Comparison of ENCODE assay signal across 8 cellular contexts in genomic region chr1:99264201-99265021, GRCh38. TPM values are rescaled to one million over a fixed set of nuclear protein-coding genes. Genes with fewer than 3 reads are reported as not detected.
A peak's percentile ranks its signal among the peaks of the same experiment; 100 is the strongest.
DNase-seq lines count a peak whose midpoint lies in the region; ATAC-seq, FAIRE-seq and TF ChIP-seq lines count a peak whose summit lies in the region.

PLPPR4 (plus strand) TSS chr1:99264492; CDS start chr1:99264594, 102 bp downstream.

- peaks cover 51% of the 10 kb centered on the region for H3K27me3 Mint-ChIP-seq in chondrocyte (ENCODE audit: low read depth)

- H3K79me2 ChIP-seq in keratinocyte (ENCODE audit: control insufficient read depth, insufficient read depth, low read length): no peaks in the 10 kb centered on the region
- H3K79me2 ChIP-seq in smooth muscle cell (ENCODE audit: low read depth): no peaks in the 10 kb centered on the region

- no peaks in the 10 kb centered on the region for H3K9me1 ChIP-seq in keratinocyte (ENCODE audit: control insufficient read depth, extremely low read depth, insufficient read depth, low read length)

- no peak within 1 kb of the TSS for H3K27ac ChIP-seq in keratinocyte (ENCODE audit: control insufficient read depth, insufficient read depth, low read length)
- no peak within 1 kb of the TSS for H3K27ac ChIP-seq in smooth muscle cell (ENCODE audit: low read depth)

- H3K27ac Mint-ChIP-seq in chondrocyte (ENCODE audit: unreplicated experiment): no peak within 1 kb of the TSS

- peak; percentile 22 for DNase-seq in GM12891 (ENCODE audit: insufficient read length, low spot score)
- peak; percentile 30 for DNase-seq in NCI-H510A (lab: John Stamatoyannopoulos, UW)
- peak; percentile 91 for DNase-seq in chondrocyte (ENCODE audit: low spot score)
- DNase-seq in keratinocyte (ENCODE audit: low read depth, low spot score): no peak
- DNase-seq in smooth muscle cell (lab: John Stamatoyannopoulos, UW; ENCODE audit: unreplicated experiment): peak; percentile 29
- no peak for DNase-seq in NK-92 (lab: John Stamatoyannopoulos, UW; ENCODE audit: unreplicated experiment)
- no peak for DNase-seq in GM10266 (ENCODE audit: extremely low spot score)

- H3K4me1 Mint-ChIP-seq in chondrocyte (ENCODE audit: low read depth): peaks cover 12% of the 10 kb centered on the region

- H3K9me3 ChIP-seq in keratinocyte (ENCODE audit: control insufficient read depth, low read depth, low read length) (no peaks in the 10 kb centered on the region), smooth muscle cell (replicated peaks; ENCODE audit: low read depth) (no peaks in the 10 kb centered on the region)

- TF ChIP-seq CTCF in chondrocyte (IDR thresholded peaks at IDR 0.05) (no peak), keratinocyte (optimal IDR thresholded peaks at IDR 0.05 in 1 of 3, IDR thresholded peaks at IDR 0.05 in 1 of 3, conservative IDR thresholded peaks at IDR 0.05 in 1 of 3; ENCODE audit: extremely low read depth in 1 of 3, insufficient read depth in 2 of 3, low read length in 3 of 3) (no peak), smooth muscle cell (IDR thresholded peaks at IDR 0.05; ENCODE audit: borderline replicate concordance, insufficient read depth, poor library complexity, severe bottlenecking) (no peak), GM10266 (IDR thresholded peaks at IDR 0.05; ENCODE audit: control insufficient read depth, insufficient read depth, low read depth, missing control alignments) (no peak)

- H2AFZ ChIP-seq in keratinocyte (ENCODE audit: control insufficient read depth, low read length) (peak within 1 kb of the TSS; percentile 50), smooth muscle cell (ENCODE audit: low read depth) (peak within 1 kb of the TSS; percentile 94)

- H4K20me1 ChIP-seq in keratinocyte (ENCODE audit: control insufficient read depth, extremely low read depth, insufficient read depth, low read length): no peaks in the 10 kb centered on the region
- H4K20me1 ChIP-seq in smooth muscle cell (ENCODE audit: low read depth): no peaks in the 10 kb centered on the region

- peak within 1 kb of the TSS; percentile 67 for H3K4me3 Mint-ChIP-seq in chondrocyte (ENCODE audit: unreplicated experiment)

- H3K36me3 Mint-ChIP-seq in chondrocyte (ENCODE audit: low read depth): no peaks in the 10 kb centered on the region

- ATAC-seq in GM21447 (IDR thresholded peaks at IDR 0.05; ENCODE audit: unreplicated experiment): no peak

- H3K4me1 ChIP-seq in keratinocyte (ENCODE audit: control insufficient read depth, extremely low read depth, insufficient read depth, low read length) (peaks cover 6% of the 10 kb centered on the region), smooth muscle cell (ENCODE audit: low read depth) (no peaks in the 10 kb centered on the region)

- H3K4me3 ChIP-seq in keratinocyte (ENCODE audit: control insufficient read depth in 2 of 3, extremely low read depth in 1 of 3, insufficient read depth in 2 of 3, low read depth in 1 of 3, low read length in 3 of 3) (peak within 1 kb of the TSS; percentile 13 to 50 (median 38)), smooth muscle cell (peak within 1 kb of the TSS; percentile 48)

- peaks cover 3% of the 10 kb centered on the region for H3K9me3 Mint-ChIP-seq in chondrocyte (ENCODE audit: low read depth)

- H3K27me3 ChIP-seq in keratinocyte (ENCODE audit: control insufficient read depth, extremely low read depth, insufficient read depth, low read length): peaks cover 27% of the 10 kb centered on the region
- no peaks in the 10 kb centered on the region for H3K27me3 ChIP-seq in smooth muscle cell (ENCODE audit: low read depth)

- no peaks in the 10 kb centered on the region for H3K36me3 ChIP-seq in keratinocyte (ENCODE audit: control insufficient read depth in 2 of 2, extremely low read depth in 1 of 2, insufficient read depth in 2 of 2, low read length in 2 of 2)
- no peaks in the 10 kb centered on the region for H3K36me3 ChIP-seq in smooth muscle cell (ENCODE audit: low read depth)

- WGBS in smooth muscle cell (ENCODE audit: low lambda C conversion rate): 6% methylated on average over 51 of the region's 51 CpGs

- H3F3A ChIP-seq in smooth muscle cell (ENCODE audit: low read depth): peaks cover 3% of the 10 kb centered on the region

- FAIRE-seq in GM12891 (lab: Jason Lieb, UNC) (no peak), keratinocyte (lab: Jason Lieb, UNC) (no peak)

- dilution Hi-C loops in keratinocyte (cut with MboI; ENCODE audit: extremely low pct_ligation_motif_present, low sequenced_read_pairs): no loop called here

- H3K4me2 ChIP-seq in keratinocyte (ENCODE audit: control insufficient read depth, extremely low read depth, insufficient read depth, low read depth, low read length) (peak within 1 kb of the TSS; percentile 65), smooth muscle cell (peak within 1 kb of the TSS; percentile 83)

- TF ChIP-seq POLR2A in GM12891 (IDR thresholded peaks at IDR 0.05; ENCODE audit: low read depth, low read length): no peak

- H3K9ac ChIP-seq in keratinocyte (ENCODE audit: control insufficient read depth, extremely low read depth, insufficient read depth, low read length): no peak within 1 kb of the TSS
- H3K9ac ChIP-seq in smooth muscle cell (ENCODE audit: low read depth): no peak within 1 kb of the TSS

TF ChIP-seq in GM12891, 5 proteins besides CTCF, POLR2A, EP300 and RAD21:
- TF ChIP-seq TAF1 (IDR thresholded peaks at IDR 0.05; ENCODE audit: low read depth, low read length): no peak
- TF ChIP-seq PAX5 (IDR thresholded peaks at IDR 0.05; ENCODE audit: insufficient read depth, low read length, severe bottlenecking): no peak
- no peak for TF ChIP-seq POLR2AphosphoS5 (IDR thresholded peaks at IDR 0.05; ENCODE audit: low read depth, low read length)
- TF ChIP-seq POU2F2 (IDR thresholded peaks at IDR 0.05; ENCODE audit: low read depth, low read length): no peak
- no peak for TF ChIP-seq SPI1 (IDR thresholded peaks at IDR 0.05; ENCODE audit: low read depth, low read length)

RNA-seq across cellular contexts. Expression of gene PLPPR4, which starts in this region (rescaled TPM):
- polyA plus RNA-seq in GM12891 (2012; ENCODE audit: low read depth, missing spikeins): not detected
- total RNA-seq in chondrocyte (0.77 to 1.5 TPM (median 0.92 TPM) in 3 replicates), smooth muscle cell (6.9 and 8.4 TPM in 2 replicates)
- polyA plus RNA-seq in keratinocyte (not detected in 3 replicates), smooth muscle cell (1.1 and 4.6 TPM in 2 replicates)
- not detected for polyA plus RNA-seq in keratinocyte (2011; ENCODE audit: low read depth)
- 0.01 TPM in 1 of 2 replicates, not detected in the other for polyA plus RNA-seq in keratinocyte (2011; cell fraction: cytosol; rRNA removed)
- polyA plus RNA-seq in keratinocyte (2011; cell fraction: nucleus; rRNA removed): not detected in 2 replicates
- polyA plus RNA-seq in keratinocyte (2012; ENCODE audit: low replicate concordance): not detected in 2 replicates
- polyA minus RNA-seq in keratinocyte: not detected in 3 replicates
- polyA minus RNA-seq in keratinocyte (2011; cell fraction: cytosol; rRNA and poly(A)+ RNA removed): not detected
- polyA minus RNA-seq in keratinocyte (2011; cell fraction: nucleus; rRNA and poly(A)+ RNA removed): not detected in 2 replicates

Comparison
In these comparisons a context has a peak if more than half of its experiments do, and no peak if none do; other contexts are left out.
1. DNase-seq: peak in GM12891 (single experiment), NCI-H510A (single experiment), chondrocyte (single experiment) and smooth muscle cell (single experiment); none in keratinocyte (single experiment), NK-92 (single experiment) and GM10266 (single experiment).